ENCODE assay signal across 16 cellular contexts in the genomic region with DNA sequence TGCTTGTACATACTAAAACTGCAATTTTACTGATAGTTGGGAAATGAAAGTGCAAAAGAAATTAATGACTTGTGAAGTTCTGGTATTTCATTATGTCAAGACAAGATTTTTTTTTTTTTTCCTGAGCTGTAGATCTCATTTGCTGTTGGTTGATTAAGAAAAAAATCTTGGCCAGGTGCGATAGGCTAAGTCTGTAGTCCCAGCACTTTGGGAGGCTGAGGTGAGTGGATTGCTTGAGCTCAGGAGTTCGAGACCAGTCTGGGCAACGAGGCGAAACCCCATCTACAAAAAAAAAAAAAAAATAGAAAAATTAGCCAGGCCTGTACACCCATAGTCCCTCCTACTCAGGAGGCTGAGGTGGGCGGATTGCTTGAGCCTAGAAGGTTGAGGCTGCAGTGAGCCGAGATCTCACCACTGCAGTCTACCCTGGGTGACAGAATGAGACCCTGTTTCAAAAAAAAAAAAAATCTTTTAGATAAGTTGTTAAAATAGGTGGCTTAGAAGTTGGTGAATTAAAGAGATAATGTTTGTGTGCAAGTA. TPM values are rescaled to one million over a fixed set of nuclear protein-coding genes. Genes with fewer than 3 reads are reported as not detected.
DNase-seq lines count a peak whose midpoint lies in the region; ATAC-seq and TF ChIP-seq lines count a peak whose summit lies in the region.
"Had no signal": no experiment of that assay in that cellular context is flagged by ENCODE, and none has a peak within 500 bp of the region (broad histone marks: within the 10 kb centered on the region; RNA-seq: fewer than 3 reads in every experiment).

No MANE protein-coding gene starts in this region.

- CTCF ChIA-PET in activated CD4-positive, alpha-beta memory T cell treated with anti-CD3 and anti-CD28 coated beads, Interleukin-2, amount 10 ng/mL, durations not matched to agents 7 days and 5 days (lab: Charles Lee) = interaction anchor here (0.7 to 4.0 kb wide), 5 partner anchors 11 to 106 kb away, joined by 3 to 34 read pairs (median 4); a partner anchor contains a TSS

- H3K4me3 Mint-ChIP-seq in T-helper 1 cell treated with Interleukin-12 subunit alpha and Interleukin-12 subunit beta and Interleukin-4 antibody, amounts not matched to agents 30 μg/mL and 1 μg/mL, for 36 hours = peak overlapping the region; percentile 38
- H3K4me3 Mint-ChIP-seq in activated CD4-positive, alpha-beta memory T cell treated with anti-CD3 and anti-CD28 coated beads, Interleukin-2, amount 10 ng/mL, durations not matched to agents 7 days and 5 days = no peak overlapping the region
- peak overlapping the region; percentile 69 to 91 (median 80) for H3K4me3 Mint-ChIP-seq in naive thymus-derived CD8-positive, alpha-beta T cell
- no peak overlapping the region for H3K4me3 Mint-ChIP-seq in mesothelial cell of epicardium

- peaks cover 42% of the 10 kb centered on the region for H3K36me3 Mint-ChIP-seq in T-helper 1 cell treated with Interleukin-12 subunit alpha and Interleukin-12 subunit beta and Interleukin-4 antibody, amounts not matched to agents 30 μg/mL and 1 μg/mL, for 36 hours (ENCODE audit: low read depth)
- peaks cover 53% of the 10 kb centered on the region for H3K36me3 Mint-ChIP-seq in activated CD4-positive, alpha-beta memory T cell treated with anti-CD3 and anti-CD28 coated beads, Interleukin-2, amount 10 ng/mL, durations not matched to agents 7 days and 5 days (ENCODE audit: low read depth)
- H3K36me3 Mint-ChIP-seq in naive thymus-derived CD8-positive, alpha-beta T cell = peaks cover 3 to 26% (median 5%) of the 10 kb centered on the region in 3 donors
- H3K36me3 Mint-ChIP-seq in mesothelial cell of epicardium = no peaks in the 10 kb centered on the region

- ATAC-seq in HG02759 (IDR thresholded peaks at IDR 0.05; ENCODE audit: unreplicated experiment) = peak; percentile 32
- ATAC-seq in naive thymus-derived CD8-positive, alpha-beta T cell = no peak
- ATAC-seq: PC-3, right cardiac atrium had no signal

- H3K4me1 Mint-ChIP-seq in T-helper 1 cell treated with Interleukin-12 subunit alpha and Interleukin-12 subunit beta and Interleukin-4 antibody, amounts not matched to agents 30 μg/mL and 1 μg/mL, for 36 hours (ENCODE audit: low read depth) = peaks cover 58% of the 10 kb centered on the region
- peaks cover 84% of the 10 kb centered on the region for H3K4me1 Mint-ChIP-seq in activated CD4-positive, alpha-beta memory T cell treated with anti-CD3 and anti-CD28 coated beads, Interleukin-2, amount 10 ng/mL, durations not matched to agents 7 days and 5 days
- H3K4me1 Mint-ChIP-seq in naive thymus-derived CD8-positive, alpha-beta T cell = peaks cover 40 to 92% (median 75%) of the 10 kb centered on the region in 4 donors
- peaks cover 24% of the 10 kb centered on the region for H3K4me1 Mint-ChIP-seq in mesothelial cell of epicardium

- no peaks in the 10 kb centered on the region for H3K9me3 Mint-ChIP-seq in T-helper 1 cell treated with Interleukin-12 subunit alpha and Interleukin-12 subunit beta and Interleukin-4 antibody, amounts not matched to agents 30 μg/mL and 1 μg/mL, for 36 hours
- H3K9me3 Mint-ChIP-seq in activated CD4-positive, alpha-beta memory T cell treated with anti-CD3 and anti-CD28 coated beads, Interleukin-2, amount 10 ng/mL, durations not matched to agents 7 days and 5 days = no peaks in the 10 kb centered on the region
- peaks cover 0 to 6% (median 0%) of the 10 kb centered on the region in 9 donors for H3K9me3 Mint-ChIP-seq in naive thymus-derived CD8-positive, alpha-beta T cell
- H3K9me3 Mint-ChIP-seq in mesothelial cell of epicardium = no peaks in the 10 kb centered on the region

- H3K27me3 Mint-ChIP-seq in T-helper 1 cell treated with Interleukin-12 subunit alpha and Interleukin-12 subunit beta and Interleukin-4 antibody, amounts not matched to agents 30 μg/mL and 1 μg/mL, for 36 hours (ENCODE audit: low read depth) = no peaks in the 10 kb centered on the region
- no peaks in the 10 kb centered on the region for H3K27me3 Mint-ChIP-seq in activated CD4-positive, alpha-beta memory T cell treated with anti-CD3 and anti-CD28 coated beads, Interleukin-2, amount 10 ng/mL, durations not matched to agents 7 days and 5 days
- peaks cover 0 to 7% (median 0%) of the 10 kb centered on the region in 5 donors for H3K27me3 Mint-ChIP-seq in naive thymus-derived CD8-positive, alpha-beta T cell
- no peaks in the 10 kb centered on the region for H3K27me3 Mint-ChIP-seq in mesothelial cell of epicardium (ENCODE audit: low read depth)

- POLR2A ChIA-PET in activated CD4-positive, alpha-beta memory T cell treated with anti-CD3 and anti-CD28 coated beads, Interleukin-2, amount 10 ng/mL, durations not matched to agents 7 days and 5 days (lab: Charles Lee) = interaction anchor here (1.3 to 15.7 kb wide), 7 partner anchors 12 to 112 kb away, joined by 5 to 572 read pairs (median 29); a partner anchor contains a TSS
- POLR2A ChIA-PET in naive thymus-derived CD8-positive, alpha-beta T cell (lab: Charles Lee) = interaction anchor here (0.7 to 4.1 kb wide), 7 partner anchors 11 to 105 kb away, joined by 3 to 48 read pairs (median 5); a partner anchor contains a TSS

- no peak for DNase-seq in T-helper 1 cell
- no peak for DNase-seq in activated CD4-positive, alpha-beta memory T cell treated with anti-CD3 and anti-CD28 coated beads, Interleukin-2, amount 10 ng/mL, durations not matched to agents 7 days and 5 days
- DNase-seq in naive thymus-derived CD8-positive, alpha-beta T cell = no peak
- no peak for DNase-seq in NCI-H2107 (lab: John Stamatoyannopoulos, UW)
- no peak for DNase-seq in pons (ENCODE audit: low spot score)
- DNase-seq in mesothelial cell of epicardium (ENCODE audit: low spot score in 2 of 2, unreplicated experiment in 2 of 2) = no peak
- DNase-seq: DND-41; GM23248; mesendoderm; NCI-H1694; NCI-H510A treated with DMSO at 0.1 percent for 48 hours; PC-3; right cardiac atrium; stimulated activated CD4-positive, alpha-beta T cell treated with anti-CD3 and anti-CD28 coated beads, Interleukin-1b, Interleukin-23, amount 100 ng/mL, for 48 hours had no signal

- TF ChIP-seq CTCF in mesothelial cell of epicardium (IDR thresholded peaks at IDR 0.05; ENCODE audit: unreplicated experiment) = no peak

- peak overlapping the region; percentile 33 for H3K27ac Mint-ChIP-seq in T-helper 1 cell treated with Interleukin-12 subunit alpha and Interleukin-12 subunit beta and Interleukin-4 antibody, amounts not matched to agents 30 μg/mL and 1 μg/mL, for 36 hours
- peak overlapping the region; percentile 75 for H3K27ac Mint-ChIP-seq in activated CD4-positive, alpha-beta memory T cell treated with anti-CD3 and anti-CD28 coated beads, Interleukin-2, amount 10 ng/mL, durations not matched to agents 7 days and 5 days
- H3K27ac Mint-ChIP-seq in naive thymus-derived CD8-positive, alpha-beta T cell = peak overlapping the region; percentile 71 to 97 (median 91)
- H3K27ac Mint-ChIP-seq in mesothelial cell of epicardium = no peak overlapping the region

RNA-seq across cellular contexts. Expression of a gene that starts 12.2 kb away (rescaled TPM):
- total RNA-seq in activated CD4-positive, alpha-beta memory T cell treated with anti-CD3 and anti-CD28 coated beads, Interleukin-2, amount 10 ng/mL, durations not matched to agents 7 days and 5 days = 100 to 1,000 TPM; 163 to 166 TPM
- 100 to 1,000 TPM; 313 to 326 TPM for total RNA-seq in naive thymus-derived CD8-positive, alpha-beta T cell
- polyA plus RNA-seq in naive thymus-derived CD8-positive, alpha-beta T cell = 100 to 1,000 TPM; 423 to 544 (median 480) TPM
- 23.6 to 27.5 TPM (median 25.9 TPM) in 3 replicates for total RNA-seq in mesothelial cell of epicardium

Comparison
In these comparisons a context has a peak if more than half of its experiments do, and no peak if none do; other contexts are left out.
1. H3K4me3 Mint-ChIP-seq: peak in T-helper 1 cell treated with Interleukin-12 subunit alpha and Interleukin-12 subunit beta and Interleukin-4 antibody, amounts not matched to agents 30 μg/mL and 1 μg/mL, for 36 hours (single experiment) and naive thymus-derived CD8-positive, alpha-beta T cell (10 of 10); none in activated CD4-positive, alpha-beta memory T cell treated with anti-CD3 and anti-CD28 coated beads, Interleukin-2, amount 10 ng/mL, durations not matched to agents 7 days and 5 days (single experiment) and mesothelial cell of epicardium (single experiment).